In the genomic region with DNA sequence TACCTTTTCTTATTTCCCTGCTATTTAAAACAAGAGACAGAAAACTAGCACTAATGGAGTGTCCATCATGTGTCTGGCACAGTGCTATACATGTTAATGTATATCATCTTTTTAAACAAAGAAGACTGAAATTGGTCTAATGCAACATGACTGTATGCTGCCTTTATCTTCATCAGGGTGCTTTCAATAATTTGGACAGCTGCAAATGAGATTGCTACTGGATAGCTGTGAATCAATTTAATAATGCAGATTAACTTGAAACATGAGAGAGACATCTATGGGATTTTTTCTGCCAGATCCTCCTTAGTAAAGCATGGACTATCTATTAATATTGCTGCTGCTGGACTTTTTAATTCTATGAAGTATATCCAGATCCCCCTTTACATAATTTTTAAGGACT, we compare ENCODE assay signal across 26 cellular contexts.
"Had no signal": no experiment of that assay in that cellular context is flagged by ENCODE, and none has a peak within 500 bp of the region (broad histone marks: within the 10 kb centered on the region; RNA-seq: fewer than 3 reads in every experiment).

No MANE protein-coding gene starts in this region.

- H3K27me3 ChIP-seq: stomach, suprapubic skin, testis, thyroid gland, tibial artery, tibial nerve, transverse colon, upper lobe of left lung, upper lobe of right lung, uterus, vagina had no signal

- H3K27ac ChIP-seq: stomach, suprapubic skin, testis, thoracic aorta, thyroid gland, tibial artery, tibial nerve, transverse colon, upper lobe of left lung, upper lobe of right lung, uterus, vagina had no signal

- H3K4me1 ChIP-seq: stomach, suprapubic skin, testis, thyroid gland, tibial artery, tibial nerve, transverse colon, upper lobe of left lung, upper lobe of right lung, uterus, vagina had no signal

- H3K36me3 ChIP-seq: stomach, suprapubic skin, thoracic aorta, thyroid gland, tibial artery, tibial nerve, transverse colon, upper lobe of left lung, upper lobe of right lung, uterus, vagina had no signal

- H3K9me3 ChIP-seq: stomach, suprapubic skin, testis, thoracic aorta, thyroid gland, tibial artery, tibial nerve, transverse colon, upper lobe of left lung, upper lobe of right lung, uterus, vagina had no signal

- H3K4me3 ChIP-seq: stomach, suprapubic skin, testis, thoracic aorta, thyroid gland, tibial artery, tibial nerve, transverse colon, upper lobe of left lung, upper lobe of right lung, uterus, vagina had no signal

- DNase-seq: stimulated activated CD4-positive, alpha-beta T cell treated with anti-CD3 and anti-CD28 coated beads, Interleukin-2, amount 100 ng/mL, for 48 hours; stimulated activated CD4-positive, alpha-beta T cell treated with anti-CD3 and anti-CD28 coated beads, Interleukin-4, amount 100 ng/mL, for 1 hour; stimulated activated CD4-positive, alpha-beta T cell treated with anti-CD3 and anti-CD28 coated beads, Interleukin-4, amount 100 ng/mL, for 24 hours; stimulated activated CD4-positive, alpha-beta T cell treated with anti-CD3 and anti-CD28 coated beads, Interleukin-4, amount 100 ng/mL, for 4 hours; stimulated activated CD8-positive, alpha-beta memory T cell treated with anti-CD3 and anti-CD28 coated beads, Interleukin-4, amount 100 ng/mL, for 48 hours; stimulated activated naive B cell treated with anti-CD40 and anti-IgM and Interleukin-4, amounts not matched to agents 10 μg/mL and 1 μg/mL and 100 μg/mL, for 72 hours; stimulated activated naive CD4-positive, alpha-beta T cell; stimulated activated naive CD4-positive, alpha-beta T cell treated with Interleukin-2 at 50 U/mL for 16 hours; stimulated activated naive CD8-positive, alpha-beta T cell treated with anti-CD3 and anti-CD28 coated beads, Interleukin-15, amount 100 ng/mL, for 72 hours; stimulated activated naive CD8-positive, alpha-beta T cell treated with anti-CD3 and anti-CD28 coated beads, Interleukin-15, Interleukin-2, amounts not matched to agents 100 U/mL and 50 U/mL, for 24 hours; stomach; substantia nigra; testis; thyroid gland; tibial artery; transverse colon; trophoblast cell; upper lobe of left lung; upper lobe of right lung; uterus had no signal

- ATAC-seq: stimulated activated effector memory CD8-positive, alpha-beta T cell treated with anti-CD3 and anti-CD28 coated beads, Interleukin-12 subunit alpha, Interleukin-12 subunit beta, amount 100 ng/mL, for 72 hours; stimulated activated memory B cell treated with anti-CD40 and anti-IgM and Interleukin-4, amounts not matched to agents 10 μg/mL and 1 μg/mL and 100 μg/mL, for 72 hours; stimulated activated naive B cell treated with anti-CD40 and anti-IgM and Interleukin-4, amounts not matched to agents 10 μg/mL and 1 μg/mL and 100 μg/mL, for 72 hours; stimulated activated naive CD8-positive, alpha-beta T cell treated with anti-CD3 and anti-CD28 coated beads, Interleukin-15, amount 100 ng/mL, for 72 hours; stimulated activated naive CD8-positive, alpha-beta T cell treated with anti-CD3 and anti-CD28 coated beads, Interleukin-15, Interleukin-2, amounts not matched to agents 100 U/mL and 50 U/mL, for 24 hours; upper lobe of right lung had no signal
